Comparison of ENCODE assay signal across 8 cellular contexts in the genomic region with DNA sequence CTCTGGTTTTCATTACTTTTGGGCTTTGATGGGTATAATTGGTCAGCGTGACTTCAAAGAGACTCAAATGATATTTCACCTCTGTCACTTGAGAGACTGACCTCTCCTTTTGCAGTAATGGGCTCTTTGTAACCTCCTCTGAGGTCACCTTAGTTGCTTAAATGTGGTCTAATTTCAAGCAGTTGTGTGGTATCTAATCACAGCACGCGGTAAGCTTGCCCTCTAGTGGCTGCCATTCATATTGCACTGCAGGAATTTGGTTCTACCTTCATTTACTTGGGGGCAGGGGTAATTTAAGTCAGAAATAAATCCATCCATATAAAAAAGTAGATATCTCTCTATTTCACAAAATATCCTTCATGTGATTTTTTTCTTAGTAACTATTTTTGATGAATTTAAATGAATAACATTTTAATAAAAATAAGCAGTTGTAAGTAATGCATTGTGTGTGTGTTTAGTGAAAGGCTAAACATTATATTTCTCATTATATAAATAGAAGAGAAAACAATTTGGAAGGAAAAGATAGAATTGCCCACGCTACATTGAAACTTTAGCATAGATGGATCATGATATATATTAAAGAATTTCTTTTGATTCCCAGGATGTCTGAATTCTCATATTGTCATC. TPM values are rescaled to one million over a fixed set of nuclear protein-coding genes. Genes with fewer than 3 reads are reported as not detected.
DNase-seq lines count a peak whose midpoint lies in the region; ATAC-seq and TF ChIP-seq lines count a peak whose summit lies in the region.

No MANE protein-coding gene starts in this region.

- ATAC-seq in GM18861 (IDR thresholded peaks at IDR 0.05; ENCODE audit: unreplicated experiment), result peak; percentile 92
- peak; percentile 90 for ATAC-seq in HG03039 (IDR thresholded peaks at IDR 0.05; ENCODE audit: unreplicated experiment)

- no peak overlapping the region for H3K4me3 ChIP-seq in CD4-positive, alpha-beta memory T cell (ENCODE audit: low read length in 2 of 2)
- no peak overlapping the region for H3K4me3 ChIP-seq in fibroblast of the aortic adventitia (ENCODE audit: low read depth, low read length)

- no peaks in the 10 kb centered on the region for H3K4me1 Mint-ChIP-seq in CD4-positive, alpha-beta memory T cell
- no peaks in the 10 kb centered on the region for H3K4me1 Mint-ChIP-seq in activated CD4-positive, alpha-beta memory T cell treated with anti-CD3 and anti-CD28 coated beads, Interleukin-2, amount 10 ng/mL, durations not matched to agents 7 days and 5 days
- H3K4me1 Mint-ChIP-seq in neural crest cell, result peaks cover 3% of the 10 kb centered on the region

- no peak overlapping the region for H3K27ac ChIP-seq in CD4-positive, alpha-beta memory T cell (ENCODE audit: low read depth, low read length)

- H3K27ac Mint-ChIP-seq in CD4-positive, alpha-beta memory T cell, result no peak overlapping the region
- H3K27ac Mint-ChIP-seq in activated CD4-positive, alpha-beta memory T cell treated with anti-CD3 and anti-CD28 coated beads, Interleukin-2, amount 10 ng/mL, durations not matched to agents 7 days and 5 days, result no peak overlapping the region
- H3K27ac Mint-ChIP-seq in neural crest cell (ENCODE audit: unreplicated experiment), result no peak overlapping the region

- H3K27me3 Mint-ChIP-seq in CD4-positive, alpha-beta memory T cell, result peaks cover 2 to 3% of the 10 kb centered on the region in 2 donors
- H3K27me3 Mint-ChIP-seq in activated CD4-positive, alpha-beta memory T cell treated with anti-CD3 and anti-CD28 coated beads, Interleukin-2, amount 10 ng/mL, durations not matched to agents 7 days and 5 days, result peaks cover 2% of the 10 kb centered on the region
- H3K27me3 Mint-ChIP-seq in neural crest cell (ENCODE audit: low read depth), result peaks cover 3% of the 10 kb centered on the region

- DNase-seq in CD4-positive, alpha-beta memory T cell, result peak in 3 of 5 donors; percentile 12 to 31 (median 18)
- DNase-seq in NCI-H2171 (lab: John Stamatoyannopoulos, UW) (peak; percentile 43), fibroblast of the aortic adventitia (ENCODE audit: low read depth) (peak; percentile 84), neural crest cell (ENCODE audit: low read depth, low spot score) (peak; percentile 69), NCI-H128 (lab: John Stamatoyannopoulos, UW; ENCODE audit: unreplicated experiment) (no peak)
- peak; percentile 46 for DNase-seq in activated CD4-positive, alpha-beta memory T cell treated with anti-CD3 and anti-CD28 coated beads, Interleukin-2, amount 10 ng/mL, durations not matched to agents 7 days and 5 days

- no peaks in the 10 kb centered on the region for H3K27me3 ChIP-seq in CD4-positive, alpha-beta memory T cell (ENCODE audit: insufficient read depth, low read length)

- H3K9me3 Mint-ChIP-seq in CD4-positive, alpha-beta memory T cell, result no peaks in the 10 kb centered on the region
- no peaks in the 10 kb centered on the region for H3K9me3 Mint-ChIP-seq in activated CD4-positive, alpha-beta memory T cell treated with anti-CD3 and anti-CD28 coated beads, Interleukin-2, amount 10 ng/mL, durations not matched to agents 7 days and 5 days
- H3K9me3 Mint-ChIP-seq in neural crest cell, result no peaks in the 10 kb centered on the region

- POLR2A ChIA-PET in CD4-positive, alpha-beta memory T cell (lab: Charles Lee; ENCODE audit: partially characterized antibody), result no interaction called here
- POLR2A ChIA-PET in activated CD4-positive, alpha-beta memory T cell treated with anti-CD3 and anti-CD28 coated beads, Interleukin-2, amount 10 ng/mL, durations not matched to agents 7 days and 5 days (lab: Charles Lee), result no interaction called here

- CTCF ChIA-PET in CD4-positive, alpha-beta memory T cell (lab: Charles Lee; ENCODE audit: partially characterized antibody), result no interaction called here
- CTCF ChIA-PET in activated CD4-positive, alpha-beta memory T cell treated with anti-CD3 and anti-CD28 coated beads, Interleukin-2, amount 10 ng/mL, durations not matched to agents 7 days and 5 days (lab: Charles Lee), result no interaction called here

- TF ChIP-seq CTCF in fibroblast of the aortic adventitia (IDR thresholded peaks at IDR 0.05; ENCODE audit: insufficient read depth, low read length), result peak; percentile 97
- peak; percentile 96 for TF ChIP-seq CTCF in neural crest cell (conservative IDR thresholded peaks at IDR 0.05)

- no peaks in the 10 kb centered on the region for H3K9me3 ChIP-seq in CD4-positive, alpha-beta memory T cell (ENCODE audit: control insufficient read depth in 1 of 2, low read length in 2 of 2)

- no peaks in the 10 kb centered on the region for H3K4me1 ChIP-seq in CD4-positive, alpha-beta memory T cell (ENCODE audit: insufficient read depth, low read length)

- H3K4me3 Mint-ChIP-seq in CD4-positive, alpha-beta memory T cell, result no peak overlapping the region
- H3K4me3 Mint-ChIP-seq in activated CD4-positive, alpha-beta memory T cell treated with anti-CD3 and anti-CD28 coated beads, Interleukin-2, amount 10 ng/mL, durations not matched to agents 7 days and 5 days, result no peak overlapping the region
- H3K4me3 Mint-ChIP-seq in neural crest cell, result no peak overlapping the region

- intact Hi-C loops in CD4-positive, alpha-beta memory T cell (cut with micrococcal nuclease), result no loop called here

- H3K36me3 ChIP-seq in CD4-positive, alpha-beta memory T cell (ENCODE audit: insufficient read depth, low read length), result no peaks in the 10 kb centered on the region

- H3K36me3 Mint-ChIP-seq in CD4-positive, alpha-beta memory T cell, result no peaks in the 10 kb centered on the region
- H3K36me3 Mint-ChIP-seq in activated CD4-positive, alpha-beta memory T cell treated with anti-CD3 and anti-CD28 coated beads, Interleukin-2, amount 10 ng/mL, durations not matched to agents 7 days and 5 days (ENCODE audit: low read depth), result no peaks in the 10 kb centered on the region
- H3K36me3 Mint-ChIP-seq in neural crest cell (ENCODE audit: low read depth), result no peaks in the 10 kb centered on the region

RNA-seq across cellular contexts. Expression of a gene that starts 55.0 kb away (rescaled TPM):
- not detected for total RNA-seq in CD4-positive, alpha-beta memory T cell
- not detected for polyA plus RNA-seq in CD4-positive, alpha-beta memory T cell
- total RNA-seq in activated CD4-positive, alpha-beta memory T cell treated with anti-CD3 and anti-CD28 coated beads, Interleukin-2, amount 10 ng/mL, durations not matched to agents 7 days and 5 days, result not detected
- total RNA-seq in fibroblast of the aortic adventitia (ENCODE audit: low replicate concordance), result 0.98 and 5.9 TPM in 2 replicates
- total RNA-seq in neural crest cell, result 0.33 and 0.39 TPM in 2 replicates
